Comparison of ENCODE assay signal across 8 cellular contexts in the genomic region with DNA sequence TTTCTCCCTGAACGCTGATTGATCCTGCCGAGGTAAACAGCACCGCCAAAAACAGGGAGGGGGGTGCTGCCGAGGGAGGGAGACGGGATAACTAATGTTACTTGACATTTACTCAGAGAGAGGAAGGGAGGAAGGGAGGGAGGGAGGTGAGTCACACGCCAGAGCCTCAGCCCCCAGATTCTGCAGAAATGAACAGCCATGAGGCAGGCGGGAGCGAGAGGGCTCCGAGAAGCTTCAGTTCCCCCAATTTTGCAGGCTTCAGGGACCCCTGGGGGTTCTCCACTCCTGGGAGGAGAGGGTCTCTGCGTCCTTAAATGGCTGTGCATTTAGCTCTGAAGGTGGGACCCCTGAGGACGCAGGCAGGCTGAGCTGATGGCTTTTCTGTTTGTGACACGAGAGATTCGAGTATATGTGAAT. TPM values are rescaled to one million over a fixed set of nuclear protein-coding genes. Genes with fewer than 3 reads are reported as not detected.
DNase-seq lines count a peak whose midpoint lies in the region; ATAC-seq and TF ChIP-seq lines count a peak whose summit lies in the region.

No MANE protein-coding gene starts in this region.

- no peak overlapping the region for H3K4ac ChIP-seq in neuronal stem cell (ENCODE audit: low read length)

- H3K9me3 Mint-ChIP-seq in T-cell, result peaks cover 0 to 9% (median 7%) of the 10 kb centered on the region in 3 donors

- peaks cover 3% of the 10 kb centered on the region for H3K36me3 Mint-ChIP-seq in T-cell

- CTCF ChIA-PET in T-cell (lab: Charles Lee), result interaction anchor here (0.6 to 1.1 kb wide), 2 partner anchors 63 to 576 kb away, joined by 4 to 13 read pairs; no protein-coding TSS in a partner anchor

- peak overlapping the region; percentile 44 for H3K18ac ChIP-seq in neuronal stem cell (ENCODE audit: low read length)

- H3K9me3 ChIP-seq in ES-I3 (ENCODE audit: control insufficient read depth, insufficient read depth, low read length) (no peaks in the 10 kb centered on the region), adrenal gland (replicated peaks in 1 of 3) (no peaks in the 10 kb centered on the region), neuronal stem cell (replicated peaks in 1 of 2; ENCODE audit: control insufficient read depth in 2 of 2, insufficient read depth in 1 of 2, low read depth in 1 of 2, low read length in 2 of 2) (peaks cover 0 to 3% of the 10 kb centered on the region in 2 donors), aorta (ENCODE audit: control insufficient read depth, low read length) (no peaks in the 10 kb centered on the region)

- peak overlapping the region; percentile 36 for H2AK5ac ChIP-seq in neuronal stem cell (ENCODE audit: low read depth, low read length)

- H2AFZ ChIP-seq in neuronal stem cell (ENCODE audit: low read length), result peak overlapping the region; percentile 96

- H3K27me3 ChIP-seq in adrenal gland (no peaks in the 10 kb centered on the region), neuronal stem cell (ENCODE audit: control insufficient read depth in 3 of 3, insufficient read depth in 3 of 3, low read depth in 1 of 3, low read length in 3 of 3) (peaks cover 0 to 13% (median 0%) of the 10 kb centered on the region in 3 experiments), aorta (ENCODE audit: control insufficient read depth in 1 of 2, insufficient read depth in 2 of 2, low read length in 1 of 2) (no peaks in the 10 kb centered on the region)

- no peak overlapping the region for H4K8ac ChIP-seq in neuronal stem cell (ENCODE audit: low read depth, low read length)

- peak overlapping the region; percentile 79 for H2BK15ac ChIP-seq in neuronal stem cell (ENCODE audit: low read length)

- H3K4me3 Mint-ChIP-seq in T-cell, result peak overlapping the region; percentile 84 to 90 (median 89)

- H3K27ac ChIP-seq in adrenal gland, result no peak overlapping the region
- H3K27ac ChIP-seq in neuronal stem cell (replicated peaks; ENCODE audit: low read length), result no peak overlapping the region
- no peak overlapping the region for H3K27ac ChIP-seq in aorta (ENCODE audit: low read depth in 1 of 2, low read length in 2 of 2)

- H3K79me1 ChIP-seq in neuronal stem cell (ENCODE audit: low read depth, low read length), result no peaks in the 10 kb centered on the region

- H2BK12ac ChIP-seq in neuronal stem cell (ENCODE audit: low read length), result no peak overlapping the region

- no peak overlapping the region for H2BK5ac ChIP-seq in neuronal stem cell (ENCODE audit: low read length)

- 8 to 21% (median 15%) methylated on average over 10 to 13 of the region's 13 CpGs for WGBS in adrenal gland, 4 donors
- WGBS in neuronal stem cell (ENCODE audit: extremely low coverage in 2 of 2, insufficient read length in 2 of 2, insufficient replicate concordance in 1 of 2), 2 donors, result no CpG with 5 or more reads among the region's 13 CpGs
- 17 to 24% methylated on average over 13 of the region's 13 CpGs for WGBS in aorta, 2 donors

- peak; percentile 50 to 72 (median 68) for ATAC-seq in T-cell (replicated peaks in 1 of 4)
- no peak for ATAC-seq in aorta (ENCODE audit: low FRiP score)
- ATAC-seq in HG03469 (IDR thresholded peaks at IDR 0.05; ENCODE audit: unreplicated experiment), result no peak

- no peak overlapping the region for H3K14ac ChIP-seq in neuronal stem cell (ENCODE audit: low read length)

- H3K4me2 ChIP-seq in neuronal stem cell (ENCODE audit: insufficient read depth, low read length, poor library complexity, severe bottlenecking), result no peak overlapping the region

- H3K4me1 ChIP-seq in ES-I3 (ENCODE audit: insufficient read depth, low read length), result peaks cover 11% of the 10 kb centered on the region; the same call in 1 of the 2 replicates
- H3K4me1 ChIP-seq in adrenal gland (replicated peaks in 1 of 2), result peaks cover 8 to 9% of the 10 kb centered on the region in 2 donors
- peaks cover 6 to 9% of the 10 kb centered on the region in 2 donors for H3K4me1 ChIP-seq in neuronal stem cell (ENCODE audit: control insufficient read depth in 2 of 2, insufficient read depth in 1 of 2, low read depth in 1 of 2, low read length in 2 of 2)
- no peaks in the 10 kb centered on the region for H3K4me1 ChIP-seq in aorta (ENCODE audit: control insufficient read depth in 1 of 2, insufficient read depth in 2 of 2, low read length in 2 of 2)

- POLR2A ChIA-PET in T-cell (lab: Charles Lee), result no interaction called here

- no peak for TF ChIP-seq POLR2A in adrenal gland (IDR thresholded peaks at IDR 0.05)

- H3K23ac ChIP-seq in neuronal stem cell (ENCODE audit: low read depth, low read length, poor library complexity), result no peak overlapping the region

- no peak for TF ChIP-seq CTCF in adrenal gland (IDR thresholded peaks at IDR 0.05)

- H3K9ac ChIP-seq in ES-I3 (ENCODE audit: low read depth, low read length) (peak overlapping the region; percentile 41), neuronal stem cell (ENCODE audit: low read depth, low read length, poor library complexity) (no peak overlapping the region)

- no peak overlapping the region for H4K91ac ChIP-seq in neuronal stem cell (ENCODE audit: low read depth, low read length, poor library complexity)

- peaks cover 59 to 69% (median 61%) of the 10 kb centered on the region in 3 donors for H3K4me1 Mint-ChIP-seq in T-cell

- peak in 13 of 34 experiments; percentile 12 to 72 (median 25) for DNase-seq in T-cell
- DNase-seq in adrenal gland, result peak in 6 of 7 donors; percentile 43 to 67 (median 62)
- DNase-seq in neuronal stem cell (ENCODE audit: low spot score), result no peak
- DNase-seq in aorta, result peak; percentile 67 to 77
- DNase-seq in GF-D8 (lab: John Stamatoyannopoulos, UW), result no peak
- DNase-seq in SHP77 treated with DMSO at 0.1 percent for 48 hours (lab: John Stamatoyannopoulos, UW), result no peak

- intact Hi-C loops in adrenal gland (cut with DNase I) (no loop called here), aorta (cut with DNase I) (no loop called here)

- no peaks in the 10 kb centered on the region for H3K27me3 Mint-ChIP-seq in T-cell

- H3K4me3 ChIP-seq in adrenal gland (no peak overlapping the region), neuronal stem cell (ENCODE audit: low read length in 2 of 2) (no peak overlapping the region), aorta (ENCODE audit: low read length in 2 of 2) (no peak overlapping the region)

- H3K27ac Mint-ChIP-seq in T-cell, result peak overlapping the region; percentile 94 to 98

- no peaks in the 10 kb centered on the region for H3K36me3 ChIP-seq in ES-I3 (ENCODE audit: insufficient read depth, low read length)
- no peaks in the 10 kb centered on the region for H3K36me3 ChIP-seq in adrenal gland (replicated peaks in 1 of 2)
- H3K36me3 ChIP-seq in neuronal stem cell (replicated peaks in 1 of 2; ENCODE audit: control insufficient read depth in 2 of 2, insufficient read depth in 2 of 2, low read length in 2 of 2), result no peaks in the 10 kb centered on the region
- no peaks in the 10 kb centered on the region for H3K36me3 ChIP-seq in aorta (ENCODE audit: control insufficient read depth in 1 of 2, insufficient read depth in 2 of 2, low read length in 1 of 2)

- no peak overlapping the region for H2BK120ac ChIP-seq in neuronal stem cell (ENCODE audit: low read depth, low read length)

RNA-seq across cellular contexts. Expression of a gene that starts 59.1 kb away (rescaled TPM):
- total RNA-seq in T-cell (1 to 10 TPM; 1.3 to 7.7 (median 6.7) TPM), adrenal gland (10 to 100 TPM; 10.9 to 47.6 (median 18.6) TPM), aorta (10 to 100 TPM; 28.3 to 66.9 TPM)
- polyA plus RNA-seq in adrenal gland (100 to 1,000 TPM in 1 of 3 donors, 10 to 100 TPM in 1, under 1 TPM in 1; 0.46 to 168 (median 64.5) TPM), aorta (10 to 100 TPM in 1 of 2 donors, 1 to 10 TPM in 1; 8.8 to 37.2 TPM)
- polyA plus RNA-seq in neuronal stem cell (2013, experiment 1 of 2), result 15.9 TPM
- polyA plus RNA-seq in neuronal stem cell (2013, experiment 2 of 2), result 15.2 TPM

Comparison
In these comparisons a context has a peak if more than half of its experiments do, and no peak if none do; other contexts are left out.
1. ATAC-seq: peak in T-cell (4 of 4); none in aorta (single experiment) and HG03469 (single experiment).
2. DNase-seq: peak in adrenal gland (6 of 7) and aorta (2 of 2); none in neuronal stem cell (single experiment), GF-D8 (single experiment) and SHP77 treated with DMSO at 0.1 percent for 48 hours (single experiment).